31 cellular contexts compared by ENCODE assay signal in the genomic region with DNA sequence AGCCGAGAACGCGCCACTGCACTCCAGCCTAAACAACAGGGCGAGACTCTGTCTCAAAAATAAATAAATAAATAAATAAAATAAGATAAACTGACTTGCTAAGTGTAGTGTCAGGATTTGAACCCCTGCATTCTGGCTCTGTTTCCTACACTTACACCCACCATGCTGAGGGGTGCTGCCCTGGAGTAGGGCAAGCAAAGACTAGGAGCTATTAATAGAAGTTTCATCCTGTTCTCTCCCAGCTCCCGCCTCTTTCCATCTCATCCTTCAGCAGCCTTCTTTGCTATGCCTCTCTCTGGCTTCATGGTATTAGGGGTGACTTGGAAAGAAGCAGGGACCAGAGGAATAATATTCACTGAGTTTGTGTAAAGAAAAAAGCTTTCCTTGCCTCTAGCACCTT. TPM values are rescaled to one million over a fixed set of nuclear protein-coding genes. Genes with fewer than 3 reads are reported as not detected.
"Had no signal": no experiment of that assay in that cellular context is flagged by ENCODE, and none has a peak within 500 bp of the region (broad histone marks: within the 10 kb centered on the region; RNA-seq: fewer than 3 reads in every experiment).

No MANE protein-coding gene starts in this region.

- H3K27me3 ChIP-seq: dorsolateral prefrontal cortex, gastrocnemius medialis, left lung, neutrophil, pancreas, stomach, thyroid gland, upper lobe of right lung, vagina had no signal

- H3K36me3 ChIP-seq: gastrocnemius medialis, left lung, lower lobe of right lung, neutrophil, pancreas, stomach, thyroid gland, upper lobe of right lung, vagina had no signal

- DNase-seq: cortex of kidney; dorsolateral prefrontal cortex; effector CD4-positive, alpha-beta T cell; foreskin fibroblast; gastrocnemius medialis; kidney; left cardiac atrium; left lung; lower lobe of right lung; naive B cell; pancreas; stimulated activated CD4-positive, alpha-beta T cell treated with anti-CD3 and anti-CD28 coated beads, Interleukin-2, amount 100 ng/mL, for 24 hours; stimulated activated CD4-positive, alpha-beta T cell treated with anti-CD3 and anti-CD28 coated beads, Interleukin-4, amount 100 ng/mL, for 24 hours; stimulated activated naive CD4-positive, alpha-beta T cell treated with Interleukin-2 at 50 U/mL for 16 hours; stomach; thyroid gland; upper lobe of right lung had no signal

- ATAC-seq: esophagus mucosa; gastrocnemius medialis; left cardiac atrium; left lung; lower lobe of right lung; natural killer cell treated with Interleukin-12 subunit alpha and Interleukin-12 subunit beta and Interleukin-15 and Interleukin-18, amount 100 ng/mL, for 72 hours; pancreas; sciatic nerve; stimulated activated effector memory CD8-positive, alpha-beta T cell treated with anti-CD3 and anti-CD28 coated beads, Interleukin-12 subunit alpha, Interleukin-12 subunit beta, amount 100 ng/mL, for 72 hours; upper lobe of right lung had no signal

- H3K4me3 ChIP-seq: dorsolateral prefrontal cortex, gastrocnemius medialis, left lung, lower lobe of right lung, pancreas, stomach, thyroid gland, upper lobe of right lung, vagina had no signal

- H3K4me1 ChIP-seq: gastrocnemius medialis, thyroid gland, upper lobe of right lung, vagina had no signal

- H3K9me3 ChIP-seq: gastrocnemius medialis, left lung, lower lobe of right lung, neutrophil, pancreas, stomach, thyroid gland, upper lobe of right lung, vagina had no signal

- H3K27ac ChIP-seq: dorsolateral prefrontal cortex, gastrocnemius medialis, left lung, lower lobe of right lung, neutrophil, pancreas, thyroid gland, upper lobe of right lung, vagina had no signal

RNA-seq across cellular contexts. Expression of a gene that starts 37.4 kb away (rescaled TPM):
- total RNA-seq: dorsolateral prefrontal cortex; esophagus mucosa; gastrocnemius medialis; glomerular endothelial cell; kidney; left cardiac atrium; left lung; lower lobe of right lung; mononuclear cell; natural killer cell treated with Interleukin-12 subunit alpha and Interleukin-12 subunit beta and Interleukin-15 and Interleukin-18, amount 100 ng/mL, for 72 hours; neural crest cell; omental fat pad; pancreas; posterior vena cava; pulmonary artery endothelial cell; sciatic nerve; stomach; subcutaneous adipose tissue; temporal lobe; upper lobe of right lung; vagina had no signal
